In the genomic region with DNA sequence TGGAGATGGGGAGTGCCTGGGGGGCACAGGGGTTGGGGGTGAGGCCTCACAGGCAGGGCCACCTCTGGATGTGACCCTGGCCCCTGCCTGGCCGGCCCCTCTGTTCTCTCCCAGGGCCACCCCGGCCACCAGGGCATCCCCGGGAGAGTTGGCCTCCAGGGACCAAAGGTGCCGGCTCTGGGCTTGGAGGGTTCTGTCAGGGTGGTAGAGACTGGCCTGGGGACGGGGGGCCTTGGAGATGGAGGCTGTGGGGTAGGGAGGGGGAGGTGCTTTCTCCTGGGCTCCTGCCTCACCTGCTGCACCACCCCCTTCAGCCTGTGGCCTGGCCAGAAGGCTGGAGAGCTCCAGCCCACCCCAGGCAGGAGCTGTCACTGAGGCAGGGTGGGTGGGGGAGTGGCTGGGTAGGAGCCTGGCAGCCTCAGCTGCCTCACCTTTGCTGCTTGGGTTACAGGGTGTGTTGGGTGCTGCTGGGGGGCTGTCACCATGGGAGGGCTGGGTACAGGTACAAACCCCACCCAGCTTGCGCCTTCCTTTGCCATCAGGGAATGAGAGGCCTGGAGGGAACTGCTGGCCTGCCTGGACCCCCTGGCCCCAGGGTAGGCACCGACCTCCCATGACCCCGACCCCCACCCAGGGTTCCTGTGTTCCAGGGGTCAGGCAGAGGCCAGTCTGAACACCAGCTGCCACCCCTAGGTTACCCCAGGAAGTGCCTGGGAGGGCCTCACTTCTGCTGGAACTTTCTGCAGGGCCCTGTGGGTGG, we compare ENCODE assay signal across 21 cellular contexts. TPM values are rescaled to one million over a fixed set of nuclear protein-coding genes. Genes with fewer than 3 reads are reported as not detected.
DNase-seq lines count a peak whose midpoint lies in the region; ATAC-seq and TF ChIP-seq lines count a peak whose summit lies in the region.
"Had no signal": no experiment of that assay in that cellular context is flagged by ENCODE, and none has a peak within 500 bp of the region (broad histone marks: within the 10 kb centered on the region; RNA-seq: fewer than 3 reads in every experiment).

No MANE protein-coding gene starts in this region.

- no peak overlapping the region for H3K4me3 Mint-ChIP-seq in activated naive CD4-positive, alpha-beta T cell treated with anti-CD3 and anti-CD28 coated beads, Interleukin-2, amount 10 ng/mL, durations not matched to agents 7 days and 5 days
- no peak overlapping the region for H3K4me3 Mint-ChIP-seq in activated naive CD4-positive, alpha-beta T cell treated with anti-CD3 and anti-CD28 coated beads for 36 hours
- no peak overlapping the region for H3K4me3 Mint-ChIP-seq in glutamatergic neuron (ENCODE audit: unreplicated experiment)
- no peak overlapping the region for H3K4me3 Mint-ChIP-seq in stimulated activated effector memory CD8-positive, alpha-beta T cell treated with anti-CD3 and anti-CD28 coated beads, Interleukin-12 subunit alpha, Interleukin-12 subunit beta, amount 100 ng/mL, for 72 hours
- H3K4me3 Mint-ChIP-seq: CD4-positive, CD25-positive, alpha-beta regulatory T cell; GM23338 had no signal

- DNase-seq in activated naive CD4-positive, alpha-beta T cell treated with anti-CD3 and anti-CD28 coated beads, Interleukin-2, amount 10 ng/mL, durations not matched to agents 7 days and 5 days: no peak
- no peak for DNase-seq in activated naive CD4-positive, alpha-beta T cell treated with anti-CD3 and anti-CD28 coated beads for 36 hours
- DNase-seq in DND-41: no peak
- DNase-seq in glutamatergic neuron: peak; percentile 11
- DNase-seq in stimulated activated effector memory CD8-positive, alpha-beta T cell treated with anti-CD3 and anti-CD28 coated beads, Interleukin-12 subunit alpha, Interleukin-12 subunit beta, amount 100 ng/mL, for 72 hours (ENCODE audit: low spot score in 2 of 2): no peak
- no peak for DNase-seq in KG1 (lab: John Stamatoyannopoulos, UW)
- DNase-seq in OCI-M1 (lab: John Stamatoyannopoulos, UW): no peak
- DNase-seq: CD4-positive, CD25-positive, alpha-beta regulatory T cell; NCI-H1048; NCI-H2107; NCI-H345; NCI-H69; NK-92 treated with Interleukin-12 subunit alpha and Interleukin-12 subunit beta, amount 100 ng/mL, for 24 hours; PC-9; SHP77 had no signal

- CTCF ChIA-PET in activated naive CD4-positive, alpha-beta T cell treated with anti-CD3 and anti-CD28 coated beads, Interleukin-2, amount 10 ng/mL, durations not matched to agents 7 days and 5 days (lab: Charles Lee): no interaction called here
- CTCF ChIA-PET in activated naive CD4-positive, alpha-beta T cell treated with anti-CD3 and anti-CD28 coated beads for 36 hours (lab: Charles Lee): no interaction called here

- no peaks in the 10 kb centered on the region for H3K4me1 Mint-ChIP-seq in activated naive CD4-positive, alpha-beta T cell treated with anti-CD3 and anti-CD28 coated beads, Interleukin-2, amount 10 ng/mL, durations not matched to agents 7 days and 5 days
- H3K4me1 Mint-ChIP-seq in activated naive CD4-positive, alpha-beta T cell treated with anti-CD3 and anti-CD28 coated beads for 36 hours (ENCODE audit: low read depth): peaks cover 5% of the 10 kb centered on the region
- peaks cover 8% of the 10 kb centered on the region for H3K4me1 Mint-ChIP-seq in glutamatergic neuron (ENCODE audit: low read depth, unreplicated experiment)
- H3K4me1 Mint-ChIP-seq in stimulated activated effector memory CD8-positive, alpha-beta T cell treated with anti-CD3 and anti-CD28 coated beads, Interleukin-12 subunit alpha, Interleukin-12 subunit beta, amount 100 ng/mL, for 72 hours: no peaks in the 10 kb centered on the region

- H3K27me3 Mint-ChIP-seq in activated naive CD4-positive, alpha-beta T cell treated with anti-CD3 and anti-CD28 coated beads, Interleukin-2, amount 10 ng/mL, durations not matched to agents 7 days and 5 days: peaks cover 20% of the 10 kb centered on the region
- H3K27me3 Mint-ChIP-seq in activated naive CD4-positive, alpha-beta T cell treated with anti-CD3 and anti-CD28 coated beads for 36 hours (ENCODE audit: low read depth): peaks cover 3% of the 10 kb centered on the region
- peaks cover 1% of the 10 kb centered on the region for H3K27me3 Mint-ChIP-seq in glutamatergic neuron (ENCODE audit: unreplicated experiment)
- H3K27me3 Mint-ChIP-seq: CD4-positive, CD25-positive, alpha-beta regulatory T cell had no signal

- H3K4me1 ChIP-seq in DND-41 (ENCODE audit: insufficient read depth, low read length): no peaks in the 10 kb centered on the region

- intact Hi-C loops in activated naive CD4-positive, alpha-beta T cell treated with anti-CD3 and anti-CD28 coated beads for 36 hours (cut with micrococcal nuclease): no loop called here

- no peak overlapping the region for H2AFZ ChIP-seq in DND-41 (ENCODE audit: low read depth, low read length)
- H2AFZ ChIP-seq: GM23338, PC-9 had no signal

- H3K27ac Mint-ChIP-seq in activated naive CD4-positive, alpha-beta T cell treated with anti-CD3 and anti-CD28 coated beads, Interleukin-2, amount 10 ng/mL, durations not matched to agents 7 days and 5 days: peak overlapping the region; percentile 88
- no peak overlapping the region for H3K27ac Mint-ChIP-seq in activated naive CD4-positive, alpha-beta T cell treated with anti-CD3 and anti-CD28 coated beads for 36 hours
- H3K27ac Mint-ChIP-seq in glutamatergic neuron (ENCODE audit: unreplicated experiment): no peak overlapping the region
- H3K27ac Mint-ChIP-seq in stimulated activated effector memory CD8-positive, alpha-beta T cell treated with anti-CD3 and anti-CD28 coated beads, Interleukin-12 subunit alpha, Interleukin-12 subunit beta, amount 100 ng/mL, for 72 hours: peak overlapping the region; percentile 84
- H3K27ac Mint-ChIP-seq: GM23338 had no signal

- no peaks in the 10 kb centered on the region for H3K79me2 ChIP-seq in DND-41 (ENCODE audit: insufficient read depth, low read length)

- H3K4me3 ChIP-seq in DND-41 (ENCODE audit: low read depth in 1 of 2, low read length in 2 of 2): no peak overlapping the region
- H3K4me3 ChIP-seq: GM23338, K562, PC-9 had no signal

- ATAC-seq in DND-41 (ENCODE audit: insufficient read depth, low read depth): no peak
- ATAC-seq in stimulated activated effector memory CD8-positive, alpha-beta T cell treated with anti-CD3 and anti-CD28 coated beads, Interleukin-12 subunit alpha, Interleukin-12 subunit beta, amount 100 ng/mL, for 72 hours: no peak
- no peak for ATAC-seq in HG02840 (IDR thresholded peaks at IDR 0.05; ENCODE audit: low FRiP score, unreplicated experiment)
- ATAC-seq: GM23338, K562 had no signal

- H3K27me3 ChIP-seq in DND-41 (ENCODE audit: insufficient read depth, low read length, poor library complexity): no peaks in the 10 kb centered on the region

- no peak for TF ChIP-seq CTCF in DND-41 (IDR thresholded peaks at IDR 0.05; ENCODE audit: borderline replicate concordance, extremely low read depth, low read length, poor library complexity, severe bottlenecking)
- no peak for TF ChIP-seq CTCF in glutamatergic neuron (IDR thresholded peaks at IDR 0.05; ENCODE audit: partially characterized antibody, unreplicated experiment)

- H3K9me3 Mint-ChIP-seq in activated naive CD4-positive, alpha-beta T cell treated with anti-CD3 and anti-CD28 coated beads, Interleukin-2, amount 10 ng/mL, durations not matched to agents 7 days and 5 days: peaks cover 4% of the 10 kb centered on the region
- no peaks in the 10 kb centered on the region for H3K9me3 Mint-ChIP-seq in activated naive CD4-positive, alpha-beta T cell treated with anti-CD3 and anti-CD28 coated beads for 36 hours
- peaks cover 4% of the 10 kb centered on the region for H3K9me3 Mint-ChIP-seq in glutamatergic neuron (ENCODE audit: unreplicated experiment)
- no peaks in the 10 kb centered on the region for H3K9me3 Mint-ChIP-seq in stimulated activated effector memory CD8-positive, alpha-beta T cell treated with anti-CD3 and anti-CD28 coated beads, Interleukin-12 subunit alpha, Interleukin-12 subunit beta, amount 100 ng/mL, for 72 hours
- H3K9me3 Mint-ChIP-seq: GM23338 had no signal

- H4K20me1 ChIP-seq in DND-41 (ENCODE audit: insufficient read depth, low read length): peaks cover 5% of the 10 kb centered on the region

- no peaks in the 10 kb centered on the region for H3K36me3 Mint-ChIP-seq in activated naive CD4-positive, alpha-beta T cell treated with anti-CD3 and anti-CD28 coated beads, Interleukin-2, amount 10 ng/mL, durations not matched to agents 7 days and 5 days
- no peaks in the 10 kb centered on the region for H3K36me3 Mint-ChIP-seq in activated naive CD4-positive, alpha-beta T cell treated with anti-CD3 and anti-CD28 coated beads for 36 hours (ENCODE audit: low read depth)
- no peaks in the 10 kb centered on the region for H3K36me3 Mint-ChIP-seq in glutamatergic neuron (ENCODE audit: unreplicated experiment)
- H3K36me3 Mint-ChIP-seq in stimulated activated effector memory CD8-positive, alpha-beta T cell treated with anti-CD3 and anti-CD28 coated beads, Interleukin-12 subunit alpha, Interleukin-12 subunit beta, amount 100 ng/mL, for 72 hours: no peaks in the 10 kb centered on the region
- H3K36me3 Mint-ChIP-seq: CD4-positive, CD25-positive, alpha-beta regulatory T cell had no signal

- H3K27ac ChIP-seq in DND-41 (ENCODE audit: low read length): peak overlapping the region; percentile 0; the same call in 1 of the 2 replicates
- H3K27ac ChIP-seq: HL-60, PC-9 had no signal

- H3K4me2 ChIP-seq in DND-41 (ENCODE audit: insufficient read depth, low read length): no peak overlapping the region
- H3K4me2 ChIP-seq: GM23338, PC-9 had no signal

- no peaks in the 10 kb centered on the region for H3K36me3 ChIP-seq in DND-41 (ENCODE audit: insufficient read depth, low read length)

- H3K9ac ChIP-seq in DND-41 (ENCODE audit: low read depth, low read length): no peak overlapping the region

- no peaks in the 10 kb centered on the region for H3K9me3 ChIP-seq in DND-41 (ENCODE audit: insufficient read depth, low read length, severe bottlenecking)

RNA-seq across cellular contexts. Expression of gene COL20A1, which starts 32.7 kb away (rescaled TPM):
- under 1 TPM in 1 of 2 experiments, not detected in 1; 0.05 TPM for total RNA-seq in activated naive CD4-positive, alpha-beta T cell treated with anti-CD3 and anti-CD28 coated beads for 36 hours
- 2.1 TPM for total RNA-seq in glutamatergic neuron (ENCODE audit: unreplicated experiment)
- total RNA-seq: A172, K562, M059J, PC-9 had no signal

RNA-seq across cellular contexts. Expression of gene CHRNA4, which starts 35.4 kb away (rescaled TPM):
- not detected for total RNA-seq in activated naive CD4-positive, alpha-beta T cell treated with anti-CD3 and anti-CD28 coated beads for 36 hours
- total RNA-seq in glutamatergic neuron (ENCODE audit: unreplicated experiment): 165 TPM
- total RNA-seq: CD4-positive, CD25-positive, alpha-beta regulatory T cell; K562; M059J; PC-9 had no signal

RNA-seq across cellular contexts. Expression of gene ARFGAP1, which starts 53.1 kb away (rescaled TPM):
- 10 to 100 TPM; 82.4 to 89.4 TPM for total RNA-seq in activated naive CD4-positive, alpha-beta T cell treated with anti-CD3 and anti-CD28 coated beads for 36 hours
- 93.6 TPM for total RNA-seq in glutamatergic neuron (ENCODE audit: unreplicated experiment)

Comparison
In these comparisons a context has a peak if more than half of its experiments do, and no peak if none do; other contexts are left out.
1. H3K27ac Mint-ChIP-seq: peak in activated naive CD4-positive, alpha-beta T cell treated with anti-CD3 and anti-CD28 coated beads, Interleukin-2, amount 10 ng/mL, durations not matched to agents 7 days and 5 days (single experiment) and stimulated activated effector memory CD8-positive, alpha-beta T cell treated with anti-CD3 and anti-CD28 coated beads, Interleukin-12 subunit alpha, Interleukin-12 subunit beta, amount 100 ng/mL, for 72 hours (single experiment); none in activated naive CD4-positive, alpha-beta T cell treated with anti-CD3 and anti-CD28 coated beads for 36 hours (single experiment) and glutamatergic neuron (single experiment).
2. RNA of gene CHRNA4, which starts 35.4 kb away (total RNA-seq): 165 TPM in glutamatergic neuron (single experiment); not detected in activated naive CD4-positive, alpha-beta T cell treated with anti-CD3 and anti-CD28 coated beads for 36 hours; every median in the first group is over 100 times any median in the second.